In genomic region chr9:6199596-6199995, GRCh38 we compare ENCODE assay signal across 19 cellular contexts. TPM values are rescaled to one million over a fixed set of nuclear protein-coding genes. Genes with fewer than 3 reads are reported as not detected.
"Had no signal": no experiment of that assay in that cellular context is flagged by ENCODE, and none has a peak within 500 bp of the region (broad histone marks: within the 10 kb centered on the region; RNA-seq: fewer than 3 reads in every experiment).

No MANE protein-coding gene starts in this region.

- ATAC-seq: activated naive CD4-positive, alpha-beta T cell treated with anti-CD3 and anti-CD28 coated beads, Interleukin-2, amount 50 U/mL, for 72 hours; activated T-cell treated with anti-CD3 and anti-CD28 coated beads, Interleukin-2, amount 50 U/mL, for 4 hours had no signal

- H3K27ac ChIP-seq: cardiac muscle cell had no signal

- H3K27me3 ChIP-seq: cardiac muscle cell had no signal

- H3K36me3 ChIP-seq: cardiac muscle cell had no signal

- DNase-seq: activated B cell treated with CpG ODN at 0.5 μM for 24 hours; activated CD4-positive, alpha-beta memory T cell treated with anti-CD3 and anti-CD28 coated beads for 36 hours; activated CD4-positive, alpha-beta T cell treated with anti-CD3 and anti-CD28 coated beads, Interleukin-2, amount 10 ng/mL, durations not matched to agents 7 days and 5 days; activated CD8-positive, alpha-beta memory T cell treated with anti-CD3 and anti-CD28 coated beads for 24 hours; activated effector memory CD4-positive, alpha-beta T cell treated with anti-CD3 and anti-CD28 coated beads, Interleukin-2, amount 50 U/mL, for 16 hours; activated naive CD4-positive, alpha-beta T cell treated with Interleukin-2 at 50 U/mL for 16 hours; activated T-cell treated with anti-CD3 and anti-CD28 coated beads, Interleukin-2, amount 50 U/mL, for 4 hours; amygdala; Kasumi-1; KBM-7; NCI-H1417; NCI-H1930; NCI-H446 treated with DMSO at 0.1 percent for 48 hours; NCI-H524 treated with DMSO at 0.1 percent for 48 hours; NCI-H748 treated with DMSO at 0.1 percent for 48 hours; SHP77 treated with DMSO at 0.1 percent for 48 hours had no signal

- H3K4me3 ChIP-seq: cardiac muscle cell had no signal

RNA-seq across cellular contexts. Expression of gene IL33, which starts 16.0 kb away (rescaled TPM):
- total RNA-seq: activated B cell treated with CpG ODN at 0.5 μM for 24 hours; activated CD4-positive, alpha-beta memory T cell treated with anti-CD3 and anti-CD28 coated beads for 36 hours; activated CD4-positive, alpha-beta T cell treated with anti-CD3 and anti-CD28 coated beads, Interleukin-2, amount 10 ng/mL, durations not matched to agents 7 days and 5 days; activated naive CD4-positive, alpha-beta T cell treated with anti-CD3 and anti-CD28 coated beads, Interleukin-2, amount 50 U/mL, for 72 hours; activated T-cell treated with anti-CD3 and anti-CD28 coated beads, Interleukin-2, amount 50 U/mL, for 4 hours; astrocyte; cardiac muscle cell had no signal
